Comparison of ENCODE assay signal across 8 cellular contexts in genomic region chr10:58177362-58177947, GRCh38.
DNase-seq lines count a peak whose midpoint lies in the region; ATAC-seq and TF ChIP-seq lines count a peak whose summit lies in the region.

No MANE protein-coding gene starts in this region.

- TF ChIP-seq CTCF in HFF-Myc (IDR thresholded peaks at IDR 0.05; ENCODE audit: low read depth, low read length, missing control alignments) (peak; percentile 39), stomach (IDR thresholded peaks at IDR 0.05) (peak in 5 of 7 experiments; percentile 21 to 70 (median 45))

- ATAC-seq in stimulated activated effector memory CD8-positive, alpha-beta T cell treated with anti-CD3 and anti-CD28 coated beads, Interleukin-12 subunit alpha, Interleukin-12 subunit beta, amount 100 ng/mL, for 72 hours, result no peak
- ATAC-seq in HG03135 (IDR thresholded peaks at IDR 0.05; ENCODE audit: unreplicated experiment), result no peak

- no peak overlapping the region for H3K4me3 Mint-ChIP-seq in activated naive CD4-positive, alpha-beta T cell treated with anti-CD3 and anti-CD28 coated beads, Interleukin-2, amount 10 ng/mL, durations not matched to agents 7 days and 5 days
- H3K4me3 Mint-ChIP-seq in stimulated activated effector memory CD8-positive, alpha-beta T cell treated with anti-CD3 and anti-CD28 coated beads, Interleukin-12 subunit alpha, Interleukin-12 subunit beta, amount 100 ng/mL, for 72 hours, result no peak overlapping the region

- TF ChIP-seq POLR2A in stomach (IDR thresholded peaks at IDR 0.05), result no peak

- CTCF ChIA-PET in activated naive CD4-positive, alpha-beta T cell treated with anti-CD3 and anti-CD28 coated beads, Interleukin-2, amount 10 ng/mL, durations not matched to agents 7 days and 5 days (lab: Charles Lee), result interaction anchor here (0.7 to 7.4 kb wide), 10 partner anchors 23 to 210 kb away, joined by 3 to 148 read pairs (median 4); partner anchors contain the start of genes CISD1 and TFAM

- H3K4me3 ChIP-seq in HFF-Myc (replicated peaks; ENCODE audit: low read depth, low read length) (no peak overlapping the region), stomach (no peak overlapping the region)

- peaks cover 0 to 11% (median 5%) of the 10 kb centered on the region in 4 donors for H3K4me1 ChIP-seq in stomach

- H3K27ac Mint-ChIP-seq in activated naive CD4-positive, alpha-beta T cell treated with anti-CD3 and anti-CD28 coated beads, Interleukin-2, amount 10 ng/mL, durations not matched to agents 7 days and 5 days, result no peak overlapping the region
- no peak overlapping the region for H3K27ac Mint-ChIP-seq in stimulated activated effector memory CD8-positive, alpha-beta T cell treated with anti-CD3 and anti-CD28 coated beads, Interleukin-12 subunit alpha, Interleukin-12 subunit beta, amount 100 ng/mL, for 72 hours

- 15 to 22% (median 17%) methylated on average over 3 of the region's 3 CpGs for WGBS in stomach, 5 donors

- no peaks in the 10 kb centered on the region for H3K9me3 Mint-ChIP-seq in activated naive CD4-positive, alpha-beta T cell treated with anti-CD3 and anti-CD28 coated beads, Interleukin-2, amount 10 ng/mL, durations not matched to agents 7 days and 5 days
- no peaks in the 10 kb centered on the region for H3K9me3 Mint-ChIP-seq in stimulated activated effector memory CD8-positive, alpha-beta T cell treated with anti-CD3 and anti-CD28 coated beads, Interleukin-12 subunit alpha, Interleukin-12 subunit beta, amount 100 ng/mL, for 72 hours

- H3K27me3 Mint-ChIP-seq in activated naive CD4-positive, alpha-beta T cell treated with anti-CD3 and anti-CD28 coated beads, Interleukin-2, amount 10 ng/mL, durations not matched to agents 7 days and 5 days, result no peaks in the 10 kb centered on the region

- no peaks in the 10 kb centered on the region for H3K9me3 ChIP-seq in stomach

- H3K27me3 ChIP-seq in stomach, result no peaks in the 10 kb centered on the region

- no peak for TF ChIP-seq EP300 in stomach (IDR thresholded peaks at IDR 0.05)

- no peaks in the 10 kb centered on the region for H3K36me3 ChIP-seq in stomach

- no peaks in the 10 kb centered on the region for H3K36me3 Mint-ChIP-seq in activated naive CD4-positive, alpha-beta T cell treated with anti-CD3 and anti-CD28 coated beads, Interleukin-2, amount 10 ng/mL, durations not matched to agents 7 days and 5 days
- no peaks in the 10 kb centered on the region for H3K36me3 Mint-ChIP-seq in stimulated activated effector memory CD8-positive, alpha-beta T cell treated with anti-CD3 and anti-CD28 coated beads, Interleukin-12 subunit alpha, Interleukin-12 subunit beta, amount 100 ng/mL, for 72 hours

- intact Hi-C loops in stomach (cut with DNase I; ENCODE audit: low total_unique reads), result loop anchor here (5.0 kb wide), 1 partner anchor 115 kb away; no protein-coding TSS in a partner anchor

- H3K4me1 Mint-ChIP-seq in activated naive CD4-positive, alpha-beta T cell treated with anti-CD3 and anti-CD28 coated beads, Interleukin-2, amount 10 ng/mL, durations not matched to agents 7 days and 5 days, result no peaks in the 10 kb centered on the region
- no peaks in the 10 kb centered on the region for H3K4me1 Mint-ChIP-seq in stimulated activated effector memory CD8-positive, alpha-beta T cell treated with anti-CD3 and anti-CD28 coated beads, Interleukin-12 subunit alpha, Interleukin-12 subunit beta, amount 100 ng/mL, for 72 hours

- DNase-seq in DMS53 (lab: John Stamatoyannopoulos, UW) (peak; percentile 64), HFF-Myc (ENCODE audit: extremely low read depth, low read depth) (no peak), RPMI7951 (ENCODE audit: low read depth) (peak; percentile 32), fibroblast of peridontal ligament (ENCODE audit: extremely low read depth) (peak; percentile 66), stomach (no peak)
- DNase-seq in activated naive CD4-positive, alpha-beta T cell treated with anti-CD3 and anti-CD28 coated beads, Interleukin-2, amount 10 ng/mL, durations not matched to agents 7 days and 5 days, result no peak
- DNase-seq in stimulated activated effector memory CD8-positive, alpha-beta T cell treated with anti-CD3 and anti-CD28 coated beads, Interleukin-12 subunit alpha, Interleukin-12 subunit beta, amount 100 ng/mL, for 72 hours (ENCODE audit: low spot score in 2 of 2), result no peak

- no peak overlapping the region for H3K27ac ChIP-seq in stomach

Comparison
In these comparisons a context has a peak if more than half of its experiments do, and no peak if none do; other contexts are left out.
1. DNase-seq: peak in DMS53 (single experiment), RPMI7951 (single experiment) and fibroblast of peridontal ligament (single experiment); none in HFF-Myc (single experiment), stomach (single experiment), activated naive CD4-positive, alpha-beta T cell treated with anti-CD3 and anti-CD28 coated beads, Interleukin-2, amount 10 ng/mL, durations not matched to agents 7 days and 5 days (single experiment) and stimulated activated effector memory CD8-positive, alpha-beta T cell treated with anti-CD3 and anti-CD28 coated beads, Interleukin-12 subunit alpha, Interleukin-12 subunit beta, amount 100 ng/mL, for 72 hours (0 of 2).